8 cellular contexts compared by ENCODE assay signal in genomic region chr9:6414291-6414690, GRCh38. TPM values are rescaled to one million over a fixed set of nuclear protein-coding genes. Genes with fewer than 3 reads are reported as not detected.
A peak's percentile ranks its signal among the peaks of the same experiment; 100 is the strongest.
DNase-seq lines count a peak whose midpoint lies in the region; ATAC-seq and TF ChIP-seq lines count a peak whose summit lies in the region.

No MANE protein-coding gene starts in this region.

- H3K4me1 ChIP-seq in Caco-2: peaks cover 8% of the 10 kb centered on the region; the same call in 1 of the 2 replicates
- peaks cover 20 to 54% (median 37%) of the 10 kb centered on the region in 4 donors for H3K4me1 ChIP-seq in stomach

- H3K27me3 Mint-ChIP-seq in Caco-2 (ENCODE audit: insufficient read depth, unreplicated experiment) (no peaks in the 10 kb centered on the region), IgD-negative memory B cell (no peaks in the 10 kb centered on the region)

- H3K27ac ChIP-seq in stomach: peak overlapping the region; percentile 84 to 92 (median 88)

- no TSS peak for BruUV-seq in Caco-2 (replicated peaks; lab: Mats Ljungman, UMichigan)

- no peak for ATAC-seq in omental fat pad (ENCODE audit: low FRiP score)

- H3K4me3 ChIP-seq in Caco-2 (ENCODE audit: low read depth, low read length): peak overlapping the region; percentile 87
- peak overlapping the region; percentile 91 to 99 (median 96) for H3K4me3 ChIP-seq in stomach

- H3K27me3 ChIP-seq in Caco-2 (replicated peaks; ENCODE audit: control insufficient read depth, insufficient read depth, low read length) (no peaks in the 10 kb centered on the region), stomach (no peaks in the 10 kb centered on the region)

- H3K4me1 Mint-ChIP-seq in Caco-2 (ENCODE audit: low read depth, unreplicated experiment) (no peaks in the 10 kb centered on the region), IgD-negative memory B cell (peaks cover 53 to 62% (median 54%) of the 10 kb centered on the region in 3 donors)

- POLR2A ChIA-PET in Caco-2 (lab: Charles Lee): interaction anchor here (0.5 kb wide), 2 partner anchors 51 to 53 kb away, joined by 3 read pairs; no protein-coding TSS in a partner anchor

- H3K9me3 Mint-ChIP-seq in Caco-2 (ENCODE audit: unreplicated experiment) (no peaks in the 10 kb centered on the region), IgD-negative memory B cell (no peaks in the 10 kb centered on the region)

- no peak overlapping the region for H3K27ac Mint-ChIP-seq in Caco-2 (ENCODE audit: unreplicated experiment)
- H3K27ac Mint-ChIP-seq in IgD-negative memory B cell: peak overlapping the region; percentile 93 to 95 (median 94)

- intact Hi-C loops in Caco-2 (cut with micrococcal nuclease; ENCODE audit: unreplicated experiment) (loop anchor here (10.0 kb wide), 1 partner anchor 71 kb away; no protein-coding TSS in a partner anchor), stomach (cut with DNase I; ENCODE audit: low total_unique reads) (no loop called here)

- CTCF ChIA-PET in Caco-2 (lab: Charles Lee): no interaction called here

- DNase-seq in Caco-2 (peak in 1 of 2 experiments; percentile 2), amniotic epithelial cell (ENCODE audit: low read depth) (peak; percentile 75), islet precursor cell (peak; percentile 61), stomach (no peak), omental fat pad (ENCODE audit: low spot score) (no peak), NCI-H226 (no peak)
- DNase-seq in stimulated activated CD4-positive, alpha-beta T cell treated with anti-CD3 and anti-CD28 coated beads, Interleukin-1b, Interleukin-23, amount 100 ng/mL, for 48 hours: no peak

- TF ChIP-seq CTCF in Caco-2 (IDR thresholded peaks at IDR 0.05; ENCODE audit: insufficient read depth in 1 of 2, low read depth in 1 of 2, low read length in 1 of 2, severe bottlenecking in 1 of 2, unreplicated experiment in 1 of 2): no peak
- no peak for TF ChIP-seq CTCF in stomach (IDR thresholded peaks at IDR 0.05)
- no peak for TF ChIP-seq CTCF in omental fat pad (IDR thresholded peaks at IDR 0.05)

- H3K9me3 ChIP-seq in Caco-2: no peaks in the 10 kb centered on the region
- no peaks in the 10 kb centered on the region for H3K9me3 ChIP-seq in stomach

- H3K36me3 ChIP-seq in Caco-2 (ENCODE audit: control insufficient read depth, insufficient read depth, low read length) (no peaks in the 10 kb centered on the region), stomach (no peaks in the 10 kb centered on the region)

- WGBS in stomach, 5 donors: 0 to 1% (median 1%) methylated on average over 10 of the region's 10 CpGs

- peaks cover 7% of the 10 kb centered on the region for H3K36me3 Mint-ChIP-seq in Caco-2 (ENCODE audit: insufficient read depth, unreplicated experiment)
- H3K36me3 Mint-ChIP-seq in IgD-negative memory B cell: no peaks in the 10 kb centered on the region

- no peak for TF ChIP-seq POLR2A in stomach (IDR thresholded peaks at IDR 0.05)

- TF ChIP-seq EP300 in stomach (IDR thresholded peaks at IDR 0.05): no peak

- peak overlapping the region; percentile 90 for H3K4me3 Mint-ChIP-seq in Caco-2 (ENCODE audit: unreplicated experiment)
- H3K4me3 Mint-ChIP-seq in IgD-negative memory B cell: peak overlapping the region; percentile 82 to 93 (median 92)

RNA-seq across cellular contexts. Expression of gene UHRF2, which starts 1.3 kb away (rescaled TPM):
- total RNA-seq in Caco-2 (2022): 38.1 and 46.5 TPM in 2 replicates
- polyA plus RNA-seq in IgD-negative memory B cell: 25.4 TPM
- 100 to 1,000 TPM in 1 of 5 donors, 10 to 100 TPM in 4; 42.6 to 114 (median 57.1) TPM for total RNA-seq in stomach
- polyA plus RNA-seq in stomach: 10 to 100 TPM in 2 of 3 donors, 1 to 10 TPM in 1; 9.4 to 18.4 (median 10.2) TPM
- total RNA-seq in omental fat pad: 10 to 100 TPM; 33.6 to 74.7 (median 47.4) TPM

Comparison
In these comparisons a context has a peak if more than half of its experiments do, and no peak if none do; other contexts are left out.
1. DNase-seq: peak in amniotic epithelial cell (single experiment) and islet precursor cell (single experiment); none in stomach (single experiment), stimulated activated CD4-positive, alpha-beta T cell treated with anti-CD3 and anti-CD28 coated beads, Interleukin-1b, Interleukin-23, amount 100 ng/mL, for 48 hours (single experiment), omental fat pad (single experiment) and NCI-H226 (single experiment).